8 cellular contexts compared by ENCODE assay signal in the genomic region with DNA sequence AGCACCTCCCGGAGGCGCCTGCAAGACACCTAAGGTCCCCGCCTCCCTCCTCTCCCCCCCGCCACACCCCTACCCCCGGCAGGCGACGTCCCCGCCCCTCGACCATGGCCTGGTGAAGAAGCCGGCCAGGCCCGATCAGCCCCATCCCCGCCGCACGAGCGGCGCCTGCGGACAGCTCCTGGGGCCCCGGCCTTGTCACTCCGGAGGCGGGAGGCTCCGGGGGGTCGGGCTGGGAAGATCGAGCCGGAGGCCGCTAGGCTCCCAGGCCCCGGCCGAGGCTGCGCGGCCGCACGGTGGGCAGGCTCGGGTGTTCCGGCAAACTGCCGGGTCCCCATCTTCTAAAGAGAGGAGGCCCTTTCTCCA. TPM values are rescaled to one million over a fixed set of nuclear protein-coding genes. Genes with fewer than 3 reads are reported as not detected.
A peak's percentile ranks its signal among the peaks of the same experiment; 100 is the strongest.
DNase-seq lines count a peak whose midpoint lies in the region; ATAC-seq, FAIRE-seq and TF ChIP-seq lines count a peak whose summit lies in the region.

No MANE protein-coding gene starts in this region.

- WGBS in thymus: under 1% methylated on average over 34 of the region's 34 CpGs

- peak overlapping the region; percentile 91 to 100 (median 99) for H3K4me2 ChIP-seq in BLaER1 treated with 17β-estradiol and CSF1 and Interleukin-3, amounts not matched to agents 10 nM and 100 nM

- peaks cover 0 to 26% (median 20%) of the 10 kb centered on the region in 11 experiments; a peak in 15 of 22 replicates for H4K20me1 ChIP-seq in BLaER1 treated with 17β-estradiol and CSF1 and Interleukin-3, amounts not matched to agents 10 nM and 100 nM

- H3K9ac ChIP-seq in BLaER1 treated with 17β-estradiol and CSF1 and Interleukin-3, amounts not matched to agents 10 nM and 100 nM: peak overlapping the region; percentile 47 to 70 (median 58); a peak in 20 of 22 replicates

- H3K36me3 Mint-ChIP-seq in activated naive CD4-positive, alpha-beta T cell treated with anti-CD3 and anti-CD28 coated beads, Interleukin-2, amount 10 ng/mL, durations not matched to agents 7 days and 5 days: no peaks in the 10 kb centered on the region
- no peaks in the 10 kb centered on the region for H3K36me3 Mint-ChIP-seq in immature natural killer cell

- no peak overlapping the region for H3K27ac Mint-ChIP-seq in activated naive CD4-positive, alpha-beta T cell treated with anti-CD3 and anti-CD28 coated beads, Interleukin-2, amount 10 ng/mL, durations not matched to agents 7 days and 5 days
- H3K27ac Mint-ChIP-seq in immature natural killer cell: no peak overlapping the region

- DNase-seq in activated naive CD4-positive, alpha-beta T cell treated with anti-CD3 and anti-CD28 coated beads, Interleukin-2, amount 10 ng/mL, durations not matched to agents 7 days and 5 days: peak; percentile 39
- DNase-seq in immature natural killer cell (peak in 2 of 3 donors; percentile 7), MV-4-11 (lab: John Stamatoyannopoulos, UW) (no peak), NCI-H2107 (lab: John Stamatoyannopoulos, UW) (no peak), H54 (ENCODE audit: insufficient read length, low spot score) (no peak)

- no peak for FAIRE-seq in H54 (lab: Jason Lieb, UNC)

- no peaks in the 10 kb centered on the region for H3K9me3 ChIP-seq in BLaER1 treated with 17β-estradiol and CSF1 and Interleukin-3, amounts not matched to agents 10 nM and 100 nM (replicated peaks in 1 of 11)
- H3K9me3 ChIP-seq in thymus (ENCODE audit: control insufficient read depth): no peaks in the 10 kb centered on the region

- H3K4me3 ChIP-seq in BLaER1 treated with 17β-estradiol and CSF1 and Interleukin-3, amounts not matched to agents 10 nM and 100 nM: peak overlapping the region; percentile 60 to 75 (median 66)
- H3K4me3 ChIP-seq in thymus (ENCODE audit: low read length): peak overlapping the region; percentile 52

- no peak for TF ChIP-seq POLR2A in H54 (IDR thresholded peaks at IDR 0.05; ENCODE audit: low read depth, low read length)

- peak overlapping the region; percentile 35 for H3K4me3 Mint-ChIP-seq in activated naive CD4-positive, alpha-beta T cell treated with anti-CD3 and anti-CD28 coated beads, Interleukin-2, amount 10 ng/mL, durations not matched to agents 7 days and 5 days
- H3K4me3 Mint-ChIP-seq in immature natural killer cell: peak overlapping the region in 3 of 5 donors; percentile 21 to 50 (median 29)

- H3K27me3 Mint-ChIP-seq in activated naive CD4-positive, alpha-beta T cell treated with anti-CD3 and anti-CD28 coated beads, Interleukin-2, amount 10 ng/mL, durations not matched to agents 7 days and 5 days: peaks cover 90% of the 10 kb centered on the region
- H3K27me3 Mint-ChIP-seq in immature natural killer cell (ENCODE audit: low read depth in 3 of 3): peaks cover 5 to 19% (median 13%) of the 10 kb centered on the region in 3 donors

- peaks cover 3 to 39% (median 33%) of the 10 kb centered on the region in 11 experiments; a peak in 20 of 22 replicates for H3K27me3 ChIP-seq in BLaER1 treated with 17β-estradiol and CSF1 and Interleukin-3, amounts not matched to agents 10 nM and 100 nM
- peaks cover 26% of the 10 kb centered on the region for H3K27me3 ChIP-seq in thymus (ENCODE audit: control insufficient read depth, insufficient read depth)

- H3K27ac ChIP-seq in BLaER1 treated with 17β-estradiol and CSF1 and Interleukin-3, amounts not matched to agents 10 nM and 100 nM: no peak overlapping the region
- no peak overlapping the region for H3K27ac ChIP-seq in thymus (ENCODE audit: low read depth)

- CTCF ChIA-PET in activated naive CD4-positive, alpha-beta T cell treated with anti-CD3 and anti-CD28 coated beads, Interleukin-2, amount 10 ng/mL, durations not matched to agents 7 days and 5 days (lab: Charles Lee): interaction anchor here (2.6 to 8.7 kb wide), 3 partner anchors 49 to 136 kb away, joined by 8 to 235 read pairs (median 32); no protein-coding TSS in a partner anchor

- H3K4me1 Mint-ChIP-seq in activated naive CD4-positive, alpha-beta T cell treated with anti-CD3 and anti-CD28 coated beads, Interleukin-2, amount 10 ng/mL, durations not matched to agents 7 days and 5 days: peaks cover 18% of the 10 kb centered on the region
- H3K4me1 Mint-ChIP-seq in immature natural killer cell: peaks cover 0 to 7% of the 10 kb centered on the region in 2 donors

- H3K4me1 ChIP-seq in BLaER1 treated with 17β-estradiol and CSF1 and Interleukin-3, amounts not matched to agents 10 nM and 100 nM: peaks cover 44 to 64% (median 51%) of the 10 kb centered on the region in 10 experiments
- peaks cover 12% of the 10 kb centered on the region for H3K4me1 ChIP-seq in thymus (ENCODE audit: control insufficient read depth, insufficient read depth, low read length)

- H3K9me3 Mint-ChIP-seq in activated naive CD4-positive, alpha-beta T cell treated with anti-CD3 and anti-CD28 coated beads, Interleukin-2, amount 10 ng/mL, durations not matched to agents 7 days and 5 days: no peaks in the 10 kb centered on the region
- no peaks in the 10 kb centered on the region for H3K9me3 Mint-ChIP-seq in immature natural killer cell

- peak; percentile 19 for ATAC-seq in HG02973 (IDR thresholded peaks at IDR 0.05; ENCODE audit: unreplicated experiment)

- peaks cover 0 to 21% (median 0%) of the 10 kb centered on the region in 11 experiments; a peak in 4 of 22 replicates for H3K36me3 ChIP-seq in BLaER1 treated with 17β-estradiol and CSF1 and Interleukin-3, amounts not matched to agents 10 nM and 100 nM
- no peaks in the 10 kb centered on the region for H3K36me3 ChIP-seq in thymus (ENCODE audit: control insufficient read depth, insufficient read depth)

RNA-seq across cellular contexts. Expression of gene ACE, which starts 0.4 kb away (rescaled TPM):
- polyA plus RNA-seq in immature natural killer cell: under 1 TPM in 1 of 3 donors, not detected in 2; 0.28 TPM
- polyA plus RNA-seq in thymus: 1.1 TPM

RNA-seq across cellular contexts. Expression of gene CYB561, which starts 30.4 kb away (rescaled TPM):
- polyA plus RNA-seq in immature natural killer cell (10 to 100 TPM; 13.7 to 22.4 (median 21.0) TPM), thymus (7.8 TPM)

RNA-seq across cellular contexts. Expression of gene KCNH6, which starts 46.7 kb away (rescaled TPM):
- not detected for polyA plus RNA-seq in immature natural killer cell
- polyA plus RNA-seq in thymus: 0.25 TPM

Comparison
In these comparisons a context has a peak if more than half of its experiments do, and no peak if none do; other contexts are left out.
1. DNase-seq: peak in activated naive CD4-positive, alpha-beta T cell treated with anti-CD3 and anti-CD28 coated beads, Interleukin-2, amount 10 ng/mL, durations not matched to agents 7 days and 5 days (single experiment) and immature natural killer cell (2 of 3); none in MV-4-11 (single experiment), NCI-H2107 (single experiment) and H54 (single experiment).